Comparison of ENCODE assay signal across 9 cellular contexts in the genomic region with DNA sequence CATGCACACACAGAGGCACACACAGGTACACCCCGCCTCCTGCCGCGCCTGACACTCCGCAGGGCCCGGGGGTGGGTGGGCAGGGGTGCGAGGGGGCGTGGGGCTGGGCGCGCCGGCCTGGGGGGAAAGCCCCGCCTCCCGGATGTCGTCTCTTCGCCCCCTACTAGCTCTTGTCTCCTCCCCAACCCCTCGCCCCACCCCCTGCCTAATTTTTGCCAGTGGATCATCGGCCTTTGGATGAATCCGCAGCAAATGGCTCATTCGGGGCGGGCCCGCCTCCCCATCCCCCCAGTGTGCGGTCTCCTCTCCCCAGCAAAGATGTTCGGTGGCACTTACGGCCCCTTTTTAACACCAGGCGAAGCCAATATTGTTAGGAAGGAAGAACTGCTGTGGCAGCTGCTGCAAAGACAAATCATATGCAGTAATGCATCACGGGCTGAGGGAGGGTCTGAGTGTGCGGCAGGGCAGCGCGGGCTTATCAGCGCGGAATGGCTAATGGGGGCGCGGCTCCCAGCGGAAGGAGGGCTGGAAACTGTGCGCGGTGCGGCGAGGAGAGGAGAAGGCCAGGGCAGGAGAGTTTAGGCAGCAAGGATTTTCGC. TPM values are rescaled to one million over a fixed set of nuclear protein-coding genes. Genes with fewer than 3 reads are reported as not detected.
A peak's percentile ranks its signal among the peaks of the same experiment; 100 is the strongest.
DNase-seq lines count a peak whose midpoint lies in the region; ATAC-seq, FAIRE-seq and TF ChIP-seq lines count a peak whose summit lies in the region.
"Had no signal": no experiment of that assay in that cellular context is flagged by ENCODE, and none has a peak within 500 bp of the region (broad histone marks: within the 10 kb centered on the region; RNA-seq: fewer than 3 reads in every experiment).

No MANE protein-coding gene starts in this region.

- H3K9me3 Mint-ChIP-seq in nephron progenitor cell: no peaks in the 10 kb centered on the region

- no peak overlapping the region for H3K14ac ChIP-seq in H1 (ENCODE audit: insufficient read length)

- H3K4me1 ChIP-seq in BE2C (peaks cover 18% of the 10 kb centered on the region), RWPE2 (ENCODE audit: insufficient read depth, poor library complexity, severe bottlenecking) (no peaks in the 10 kb centered on the region), H1 (replicated peaks in 1 of 4; ENCODE audit: control insufficient read depth in 3 of 4, insufficient read depth in 4 of 4, low read length in 3 of 4) (peaks cover 4 to 12% (median 10%) of the 10 kb centered on the region in 4 experiments)

- peaks cover 13% of the 10 kb centered on the region; the same call in 1 of the 2 replicates for H3K23me2 ChIP-seq in H1 (ENCODE audit: low read depth, low read length)

- H4K5ac ChIP-seq in H1 (ENCODE audit: insufficient read length, low read depth, low read length): no peak overlapping the region

- peaks cover 55% of the 10 kb centered on the region for H3K4me1 Mint-ChIP-seq in nephron progenitor cell

- peaks cover 0 to 12% of the 10 kb centered on the region in 2 experiments for H4K20me1 ChIP-seq in H1 (replicated peaks in 1 of 2; ENCODE audit: control insufficient read depth in 1 of 2, insufficient read depth in 2 of 2, low read length in 2 of 2)

- POLR2A ChIA-PET in H1 (lab: Charles Lee; ENCODE audit: partially characterized antibody): interaction anchor here (1.2 to 2.0 kb wide), 3 partner anchors 13 to 85 kb away, joined by 3 to 10 read pairs (median 3); no protein-coding TSS in a partner anchor

- DNase-seq in BE2C: peak; percentile 82
- DNase-seq in RWPE2 (ENCODE audit: low spot score): peak; percentile 38
- peak in 1 of 2 experiments; percentile 78 for DNase-seq in H1 (ENCODE audit: low read depth in 1 of 2, low spot score in 2 of 2)
- peak; percentile 72 for DNase-seq in nephron progenitor cell

- CTCF ChIA-PET in H1 (lab: Charles Lee; ENCODE audit: partially characterized antibody): interaction anchor here (0.7 to 3.8 kb wide), 11 partner anchors 10 to 366 kb away, joined by 3 to 13 read pairs (median 5); a partner anchor contains a TSS

- peak overlapping the region; percentile 100 for H2BK15ac ChIP-seq in H1 (ENCODE audit: low read length)

- H3K36me3 Mint-ChIP-seq in nephron progenitor cell (ENCODE audit: low read depth): no peaks in the 10 kb centered on the region

- H4K91ac ChIP-seq in H1 (replicated peaks; ENCODE audit: insufficient read length, low read length): peak overlapping the region; percentile 93

- FAIRE-seq in H1 (lab: Jason Lieb, UNC): no peak
- FAIRE-seq: K562 had no signal

- no peak overlapping the region for H2AFZ ChIP-seq in H1 (ENCODE audit: low read length)

- no peak overlapping the region for H3K4ac ChIP-seq in H1 (replicated peaks; ENCODE audit: insufficient read length, low read depth, low read length)

- no peak overlapping the region for H3K27ac ChIP-seq in RWPE2 (ENCODE audit: poor library complexity, severe bottlenecking)
- no peak overlapping the region for H3K27ac ChIP-seq in H1 (ENCODE audit: low read depth, low read length)

- no peak overlapping the region for H3K23ac ChIP-seq in H1 (ENCODE audit: insufficient read length)

- H3K4me3 ChIP-seq in BE2C (ENCODE audit: low read depth, low read length): peak overlapping the region; percentile 58
- H3K4me3 ChIP-seq in RWPE2 (ENCODE audit: severe bottlenecking): no peak overlapping the region
- H3K4me3 ChIP-seq in H1 (ENCODE audit: extremely low read depth in 1 of 4, insufficient read depth in 2 of 4, low read depth in 3 of 4, low read length in 4 of 4): peak overlapping the region; percentile 43 to 67 (median 56)
- H3K4me3 ChIP-seq: K562 had no signal

- H2BK20ac ChIP-seq in H1 (ENCODE audit: low read length): peak overlapping the region; percentile 74

- peak overlapping the region in 1 of 4 experiments; percentile 61; a peak in 1 of 7 replicates for H3K9ac ChIP-seq in H1 (replicated peaks in 1 of 4; ENCODE audit: extremely low read depth in 1 of 4, low read depth in 3 of 4, low read length in 3 of 4)

- no peak overlapping the region for H2BK120ac ChIP-seq in H1 (replicated peaks; ENCODE audit: low read depth, low read length)

- 3% methylated on average over 21 of the region's 38 CpGs; no CpG with 5 or more reads in 1 of the 2 experiments for WGBS in H1 (ENCODE audit: extremely low coverage in 1 of 2, insufficient coverage in 1 of 2, insufficient read length in 1 of 2, insufficient replicate concordance in 2 of 2, low coverage in 1 of 2, low lambda C conversion rate in 2 of 2, missing lambda C conversion rate in 1 of 2), 2 experiments

- no peaks in the 10 kb centered on the region for H3K79me2 ChIP-seq in H1 (ENCODE audit: control insufficient read depth in 1 of 2, insufficient read depth in 2 of 2, low read length in 2 of 2)

- no peaks in the 10 kb centered on the region for H3K79me1 ChIP-seq in H1 (ENCODE audit: low read depth, low read length)

- no peak overlapping the region for H3K27ac Mint-ChIP-seq in nephron progenitor cell

- H3K27me3 ChIP-seq in BE2C: no peaks in the 10 kb centered on the region
- H3K27me3 ChIP-seq in RWPE2 (ENCODE audit: insufficient read depth, poor library complexity, severe bottlenecking): no peaks in the 10 kb centered on the region
- H3K27me3 ChIP-seq in H1 (replicated peaks in 1 of 4; ENCODE audit: control insufficient read depth in 3 of 4, extremely low read depth in 1 of 4, insufficient read depth in 3 of 4, low read length in 3 of 4): peaks cover 0 to 22% (median 13%) of the 10 kb centered on the region in 4 experiments; a peak in 6 of 7 replicates

- peak overlapping the region; percentile 99 for H2BK12ac ChIP-seq in H1 (ENCODE audit: low read depth, low read length)

- ATAC-seq in RWPE2 (ENCODE audit: low read depth) (no peak), HG03108 (IDR thresholded peaks at IDR 0.05; ENCODE audit: unreplicated experiment) (no peak), HG03565 (IDR thresholded peaks at IDR 0.05; ENCODE audit: unreplicated experiment) (no peak), GM19452 (IDR thresholded peaks at IDR 0.05; ENCODE audit: unreplicated experiment) (no peak), HG02852 (IDR thresholded peaks at IDR 0.05; ENCODE audit: unreplicated experiment) (no peak)

- H4K8ac ChIP-seq in H1 (ENCODE audit: extremely low read depth, insufficient read depth, low read length): peak overlapping the region; percentile 22; the same call in 1 of the 2 replicates

- TF ChIP-seq CTCF in BE2C (IDR thresholded peaks at IDR 0.05; ENCODE audit: low read depth, low read length): no peak
- TF ChIP-seq CTCF in RWPE2 (IDR thresholded peaks at IDR 0.05; ENCODE audit: poor library complexity, severe bottlenecking): no peak
- no peak for TF ChIP-seq CTCF in H1 (IDR thresholded peaks at IDR 0.05; ENCODE audit: control extremely low read depth in 1 of 3, insufficient read depth in 1 of 3, low read depth in 1 of 3, low read length in 3 of 3)
- TF ChIP-seq CTCF in nephron progenitor cell (IDR thresholded peaks at IDR 0.05): no peak

- no peak for TF ChIP-seq POLR2A in H1 (IDR thresholded peaks at IDR 0.05; ENCODE audit: control extremely low read depth in 1 of 2, low read depth in 2 of 2, low read length in 2 of 2)

- H3K4me3 Mint-ChIP-seq in nephron progenitor cell: peak overlapping the region; percentile 79

- no peaks in the 10 kb centered on the region for H3K9me3 ChIP-seq in BE2C
- no peaks in the 10 kb centered on the region for H3K9me3 ChIP-seq in RWPE2 (ENCODE audit: severe bottlenecking)
- no peaks in the 10 kb centered on the region for H3K9me3 ChIP-seq in H1 (ENCODE audit: insufficient read depth in 2 of 2, low read depth in 1 of 2, low read length in 1 of 2)

- H3K36me3 ChIP-seq in BE2C (no peaks in the 10 kb centered on the region), RWPE2 (ENCODE audit: low read depth) (no peaks in the 10 kb centered on the region), H1 (ENCODE audit: control insufficient read depth in 2 of 4, insufficient read depth in 4 of 4, low read length in 3 of 4) (no peaks in the 10 kb centered on the region)

- no peak overlapping the region for H3K56ac ChIP-seq in H1 (replicated peaks; ENCODE audit: insufficient read length, low read depth, low read length)

- no peak for TF ChIP-seq EP300 in H1 (IDR thresholded peaks at IDR 0.05; ENCODE audit: borderline replicate concordance in 1 of 2, low read depth in 2 of 2, low read length in 2 of 2)

- H2BK5ac ChIP-seq in H1 (ENCODE audit: low read depth, low read length): peak overlapping the region; percentile 88; the same call in 1 of the 2 replicates

- H2AK5ac ChIP-seq in H1 (ENCODE audit: low read depth, low read length): peak overlapping the region; percentile 66; the same call in 1 of the 2 replicates

- H3K18ac ChIP-seq in H1 (ENCODE audit: extremely low read depth, low read length): peak overlapping the region; percentile 42

- TF ChIP-seq RAD21 in H1 (IDR thresholded peaks at IDR 0.05 in 1 of 2, conservative IDR thresholded peaks at IDR 0.05 in 1 of 2; ENCODE audit: low read depth in 2 of 2, low read length in 2 of 2): peak; percentile 2 to 13; a peak in 2 of 4 replicates

- H3K27me3 Mint-ChIP-seq in nephron progenitor cell (ENCODE audit: low read depth, poor library complexity): peaks cover 62% of the 10 kb centered on the region

- H3K4me2 ChIP-seq in H1 (ENCODE audit: insufficient read depth in 1 of 2, low read depth in 2 of 2, low read length in 2 of 2): peak overlapping the region; percentile 84

TF ChIP-seq in H1, 55 proteins besides CTCF, POLR2A, EP300 and RAD21 (continues in another document):
- TF ChIP-seq RXRA (IDR thresholded peaks at IDR 0.05; ENCODE audit: insufficient read depth, low read depth, low read length) (no peak), JUN (IDR thresholded peaks at IDR 0.05; ENCODE audit: low read depth, low read length) (no peak), NRF1 (IDR thresholded peaks at IDR 0.05; ENCODE audit: low read depth, low read length) (no peak), GTF2F1 (IDR thresholded peaks at IDR 0.05; ENCODE audit: borderline replicate concordance, low read depth, low read length) (no peak), RBBP5 (IDR thresholded peaks at IDR 0.05; ENCODE audit: borderline replicate concordance, low read depth, low read length) (no peak), ASH2L (IDR thresholded peaks at IDR 0.05; ENCODE audit: low read length) (peak; percentile 33), YY1 (IDR thresholded peaks at IDR 0.05; ENCODE audit: low read depth, low read length) (no peak), PHF8 (conservative IDR thresholded peaks at IDR 0.05; ENCODE audit: low read depth, low read length) (0 out of 2 replicates have a peak, but pooled peaks have one; percentile 9)

RNA-seq across cellular contexts. Expression of a gene that starts 13.4 kb away (rescaled TPM):
- 167 TPM for polyA plus RNA-seq in BE2C (2012; ENCODE audit: insufficient read depth, insufficient read length, low read depth)
- 97.6 and 97.7 TPM in 2 replicates for total RNA-seq in H1 (2021; fragmentation: NEBNext Ultra II Directional; extraction: Animal tissue kit (Norgen Biotek cat#: 25700))
- polyA plus RNA-seq in H1 (2011; rRNA removed): 43.2 and 63.0 TPM in 2 replicates
- polyA plus RNA-seq in H1 (2011; cell fraction: cytosol; rRNA removed): 43.8 TPM
- polyA plus RNA-seq in H1 (2011; cell fraction: nucleus; rRNA removed): 74.6 TPM
- 69.0 to 102 TPM (median 89.4 TPM) in 4 replicates for polyA plus RNA-seq in H1 (2012, experiment 1 of 2)
- 73.5 TPM for polyA plus RNA-seq in H1 (2012, experiment 2 of 2)
- polyA plus RNA-seq in H1 (2013, experiment 1 of 2): 93.0 TPM
- 97.4 TPM for polyA plus RNA-seq in H1 (2013, experiment 2 of 2)
- polyA minus RNA-seq in H1 (2011; rRNA and poly(A)+ RNA removed): 104 and 120 TPM in 2 replicates
- 68.6 TPM for polyA minus RNA-seq in H1 (2011; cell fraction: cytosol; rRNA and poly(A)+ RNA removed)
- polyA minus RNA-seq in H1 (2011; cell fraction: nucleus; rRNA and poly(A)+ RNA removed): 58.5 TPM
